Comparison of ENCODE assay signal across 8 cellular contexts in genomic region chr10:102646610-102647432, GRCh38. TPM values are rescaled to one million over a fixed set of nuclear protein-coding genes. Genes with fewer than 3 reads are reported as not detected.
DNase-seq lines count a peak whose midpoint lies in the region; ATAC-seq, FAIRE-seq and TF ChIP-seq lines count a peak whose summit lies in the region.

No MANE protein-coding gene starts in this region.

- H3K27ac ChIP-seq in Peyer's patch: peak overlapping the region; percentile 98 to 100 (median 100)
- H3K27ac ChIP-seq in iPS-18a (ENCODE audit: low read length): no peak overlapping the region
- H3K27ac ChIP-seq in small intestine (ENCODE audit: low read depth in 1 of 2, low read length in 1 of 2): peak overlapping the region; percentile 94 to 97

- TF ChIP-seq CTCF in GM12864 (IDR thresholded peaks at IDR 0.05; ENCODE audit: low read depth, low read length, missing control alignments) (no peak), Peyer's patch (IDR thresholded peaks at IDR 0.05) (no peak)

- peak overlapping the region; percentile 50 for H3K9ac ChIP-seq in iPS-18a (ENCODE audit: low read length)

- DNase-seq in GM12864 (ENCODE audit: low read depth): no peak
- DNase-seq in Peyer's patch: peak in 2 of 3 donors; percentile 47 to 70
- peak; percentile 78 for DNase-seq in astrocyte of the hippocampus (ENCODE audit: low read depth, low spot score)
- peak; percentile 60 for DNase-seq in small intestine

- ATAC-seq in GM18907 (IDR thresholded peaks at IDR 0.05; ENCODE audit: unreplicated experiment): no peak
- ATAC-seq in HG02981 (IDR thresholded peaks at IDR 0.05; ENCODE audit: unreplicated experiment): no peak
- no peak for ATAC-seq in HG03342 (IDR thresholded peaks at IDR 0.05; ENCODE audit: unreplicated experiment)

- 3 to 11% (median 11%) methylated on average over 18 of the region's 18 CpGs for WGBS in small intestine, 3 donors

- H3K4me1 ChIP-seq in Peyer's patch (peaks cover 16 to 55% (median 50%) of the 10 kb centered on the region in 4 donors), iPS-18a (ENCODE audit: control insufficient read depth, low read depth, low read length) (peaks cover 53% of the 10 kb centered on the region), small intestine (ENCODE audit: control insufficient read depth in 2 of 2, insufficient read depth in 1 of 2, low read depth in 1 of 2, low read length in 1 of 2) (peaks cover 6 to 33% of the 10 kb centered on the region in 2 donors)

- H3K9me3 ChIP-seq in Peyer's patch: no peaks in the 10 kb centered on the region
- H3K9me3 ChIP-seq in iPS-18a (ENCODE audit: control insufficient read depth, low read depth, low read length): no peaks in the 10 kb centered on the region
- H3K9me3 ChIP-seq in small intestine (ENCODE audit: control insufficient read depth, low read depth): no peaks in the 10 kb centered on the region

- no peak for TF ChIP-seq POLR2A in Peyer's patch (IDR thresholded peaks at IDR 0.05)

- no peaks in the 10 kb centered on the region for H3K27me3 ChIP-seq in Peyer's patch
- H3K27me3 ChIP-seq in iPS-18a (ENCODE audit: control insufficient read depth, insufficient read depth, low read length): no peaks in the 10 kb centered on the region
- no peaks in the 10 kb centered on the region for H3K27me3 ChIP-seq in small intestine (ENCODE audit: control insufficient read depth in 2 of 2, insufficient read depth in 2 of 2, low read length in 2 of 2)

- H3K36me3 ChIP-seq in Peyer's patch: peaks cover 0 to 8% (median 0%) of the 10 kb centered on the region in 3 donors
- peaks cover 4% of the 10 kb centered on the region for H3K36me3 ChIP-seq in iPS-18a (ENCODE audit: control insufficient read depth, low read depth, low read length)
- no peaks in the 10 kb centered on the region for H3K36me3 ChIP-seq in small intestine (ENCODE audit: control insufficient read depth in 2 of 2, insufficient read depth in 2 of 2, low read length in 2 of 2)

- H3K4me3 ChIP-seq in GM12864 (ENCODE audit: low read depth, low read length): peak overlapping the region; percentile 67
- peak overlapping the region; percentile 73 to 93 (median 80) for H3K4me3 ChIP-seq in Peyer's patch
- peak overlapping the region; percentile 93 for H3K4me3 ChIP-seq in iPS-18a (ENCODE audit: low read length)
- H3K4me3 ChIP-seq in small intestine (ENCODE audit: low read depth in 1 of 2, low read length in 2 of 2): peak overlapping the region; percentile 92 to 95

- FAIRE-seq in small intestine (lab: Jason Lieb, UNC): no peak

RNA-seq across cellular contexts. Expression of gene TRIM8, which starts 2.5 kb away (rescaled TPM):
- 100 to 1,000 TPM in 3 of 4 donors, 10 to 100 TPM in 1; 88.3 to 154 (median 119) TPM for total RNA-seq in Peyer's patch
- polyA plus RNA-seq in small intestine: 10 to 100 TPM; 38.1 to 65.1 (median 39.8) TPM
